In genomic region chr10:80159166-80159888, GRCh38 we compare ENCODE assay signal across 8 cellular contexts. TPM values are rescaled to one million over a fixed set of nuclear protein-coding genes. Genes with fewer than 3 reads are reported as not detected.
DNase-seq lines count a peak whose midpoint lies in the region; ATAC-seq, FAIRE-seq and TF ChIP-seq lines count a peak whose summit lies in the region.
"Had no signal": no experiment of that assay in that cellular context is flagged by ENCODE, and none has a peak within 500 bp of the region (broad histone marks: within the 10 kb centered on the region; RNA-seq: fewer than 3 reads in every experiment).

No MANE protein-coding gene starts in this region.

- peak overlapping the region; percentile 70 for H3K27ac ChIP-seq in keratinocyte (ENCODE audit: control insufficient read depth, insufficient read depth, low read length)
- peak overlapping the region; percentile 55 for H3K27ac ChIP-seq in stomach smooth muscle (ENCODE audit: low read length)
- peak overlapping the region in 1 of 2 donors; percentile 65 for H3K27ac ChIP-seq in testis

- H3K27me3 ChIP-seq in keratinocyte (ENCODE audit: control insufficient read depth, extremely low read depth, insufficient read depth, low read length) (no peaks in the 10 kb centered on the region), stomach smooth muscle (ENCODE audit: control insufficient read depth in 1 of 2, insufficient read depth in 2 of 2, low read length in 2 of 2) (no peaks in the 10 kb centered on the region), testis (no peaks in the 10 kb centered on the region)

- H3K9ac ChIP-seq in keratinocyte (ENCODE audit: control insufficient read depth, extremely low read depth, insufficient read depth, low read length) (peak overlapping the region; percentile 51), stomach smooth muscle (ENCODE audit: low read length in 2 of 2) (no peak overlapping the region)

- 79 to 84% methylated on average over 9 of the region's 9 CpGs for WGBS in testis, 2 donors

- DNase-seq in NB4 (ENCODE audit: low read depth), result peak; percentile 16
- no peak for DNase-seq in activated T-helper 2 cell treated with anti-CD3 and anti-CD28 coated beads, Interferon-gamma antibody, Interleukin-2, Interleukin-4, amounts not matched to agents 10 μg/mL and 5 μg/mL and 100 μg/mL, durations not matched to agents 14 hours and 24 hours and 36 hours (ENCODE audit: low spot score)
- DNase-seq in keratinocyte (ENCODE audit: low read depth, low spot score), result no peak
- DNase-seq in testis, result no peak
- DNase-seq in mesenteric fat pad (ENCODE audit: low spot score), result no peak
- DNase-seq: nephron progenitor cell had no signal

- H3K36me3 ChIP-seq in keratinocyte (ENCODE audit: control insufficient read depth in 2 of 2, extremely low read depth in 1 of 2, insufficient read depth in 2 of 2, low read length in 2 of 2) (peaks cover 41% of the 10 kb centered on the region in 2 experiments), stomach smooth muscle (ENCODE audit: control insufficient read depth in 2 of 2, insufficient read depth in 2 of 2, low read length in 2 of 2) (peaks cover 47 to 67% of the 10 kb centered on the region in 2 donors), testis (ENCODE audit: low read depth, missing control alignments) (no peaks in the 10 kb centered on the region)

- dilution Hi-C loops in keratinocyte (cut with MboI; ENCODE audit: extremely low pct_ligation_motif_present, low sequenced_read_pairs), result no loop called here

- H4K20me1 ChIP-seq in keratinocyte (ENCODE audit: control insufficient read depth, extremely low read depth, insufficient read depth, low read length), result peaks cover 2% of the 10 kb centered on the region

- no peaks in the 10 kb centered on the region for H3K79me2 ChIP-seq in keratinocyte (ENCODE audit: control insufficient read depth, insufficient read depth, low read length)

- H3K4me3 ChIP-seq in NB4 (ENCODE audit: low read depth, low read length), result no peak overlapping the region
- H3K4me3 ChIP-seq in keratinocyte (ENCODE audit: control insufficient read depth in 2 of 3, extremely low read depth in 1 of 3, insufficient read depth in 2 of 3, low read depth in 1 of 3, low read length in 3 of 3), result no peak overlapping the region
- H3K4me3 ChIP-seq in stomach smooth muscle (ENCODE audit: low read length in 2 of 2), result peak overlapping the region in 1 of 2 donors; percentile 54
- no peak overlapping the region for H3K4me3 ChIP-seq in testis

- H3K27me3 Mint-ChIP-seq in activated T-helper 2 cell treated with anti-CD3 and anti-CD28 coated beads, Interferon-gamma antibody, Interleukin-2, Interleukin-4, amounts not matched to agents 10 μg/mL and 5 μg/mL and 100 μg/mL, durations not matched to agents 14 hours and 24 hours and 36 hours (ENCODE audit: low read depth), result no peaks in the 10 kb centered on the region

- no peak for FAIRE-seq in keratinocyte (lab: Jason Lieb, UNC)

- no peak for TF ChIP-seq CTCF in NB4 (IDR thresholded peaks at IDR 0.05; ENCODE audit: low read depth, low read length)
- TF ChIP-seq CTCF in keratinocyte (optimal IDR thresholded peaks at IDR 0.05 in 1 of 3, IDR thresholded peaks at IDR 0.05 in 1 of 3, conservative IDR thresholded peaks at IDR 0.05 in 1 of 3; ENCODE audit: extremely low read depth in 1 of 3, insufficient read depth in 2 of 3, low read length in 3 of 3), result no peak
- no peak for TF ChIP-seq CTCF in testis (IDR thresholded peaks at IDR 0.05)

- no peaks in the 10 kb centered on the region for H3K9me3 ChIP-seq in keratinocyte (ENCODE audit: control insufficient read depth, low read depth, low read length)
- no peaks in the 10 kb centered on the region for H3K9me3 ChIP-seq in stomach smooth muscle (ENCODE audit: control insufficient read depth in 2 of 2, low read length in 2 of 2)
- H3K9me3 ChIP-seq in testis, result no peaks in the 10 kb centered on the region

- no peaks in the 10 kb centered on the region for H3K9me3 Mint-ChIP-seq in activated T-helper 2 cell treated with anti-CD3 and anti-CD28 coated beads, Interferon-gamma antibody, Interleukin-2, Interleukin-4, amounts not matched to agents 10 μg/mL and 5 μg/mL and 100 μg/mL, durations not matched to agents 14 hours and 24 hours and 36 hours
- H3K9me3 Mint-ChIP-seq: nephron progenitor cell had no signal

- peak overlapping the region; percentile 36 for H3K27ac Mint-ChIP-seq in activated T-helper 2 cell treated with anti-CD3 and anti-CD28 coated beads, Interferon-gamma antibody, Interleukin-2, Interleukin-4, amounts not matched to agents 10 μg/mL and 5 μg/mL and 100 μg/mL, durations not matched to agents 14 hours and 24 hours and 36 hours
- H3K27ac Mint-ChIP-seq: nephron progenitor cell had no signal

- H3K9me1 ChIP-seq in keratinocyte (ENCODE audit: control insufficient read depth, extremely low read depth, insufficient read depth, low read length), result peaks cover 10% of the 10 kb centered on the region

- H3K4me2 ChIP-seq in keratinocyte (ENCODE audit: control insufficient read depth, extremely low read depth, insufficient read depth, low read depth, low read length), result peak overlapping the region; percentile 69

- peaks cover 93% of the 10 kb centered on the region for H3K36me3 Mint-ChIP-seq in activated T-helper 2 cell treated with anti-CD3 and anti-CD28 coated beads, Interferon-gamma antibody, Interleukin-2, Interleukin-4, amounts not matched to agents 10 μg/mL and 5 μg/mL and 100 μg/mL, durations not matched to agents 14 hours and 24 hours and 36 hours (ENCODE audit: low read depth)

- H3K4me1 ChIP-seq in keratinocyte (ENCODE audit: control insufficient read depth, extremely low read depth, insufficient read depth, low read length), result peaks cover 62% of the 10 kb centered on the region
- peaks cover 53% of the 10 kb centered on the region for H3K4me1 ChIP-seq in stomach smooth muscle (ENCODE audit: control insufficient read depth, insufficient read depth, low read length)
- peaks cover 25% of the 10 kb centered on the region for H3K4me1 ChIP-seq in testis

- intact Hi-C loops in activated T-helper 2 cell treated with anti-CD3 and anti-CD28 coated beads, Interferon-gamma antibody, Interleukin-2, Interleukin-4, amounts not matched to agents 10 μg/mL and 5 μg/mL and 100 μg/mL, durations not matched to agents 14 hours and 24 hours and 36 hours (cut with micrococcal nuclease), result no loop called here
- intact Hi-C loops in testis (cut with DNase I; ENCODE audit: low total_unique reads), result loop anchor here (10.0 kb wide), 1 partner anchor 45 kb away; the partner anchor contains the start of gene ANXA11

- no peak overlapping the region for H2AFZ ChIP-seq in keratinocyte (ENCODE audit: control insufficient read depth, low read length)

- H3K4me3 Mint-ChIP-seq in activated T-helper 2 cell treated with anti-CD3 and anti-CD28 coated beads, Interferon-gamma antibody, Interleukin-2, Interleukin-4, amounts not matched to agents 10 μg/mL and 5 μg/mL and 100 μg/mL, durations not matched to agents 14 hours and 24 hours and 36 hours (ENCODE audit: low read depth), result no peak overlapping the region
- H3K4me3 Mint-ChIP-seq: nephron progenitor cell had no signal

- no peak for ATAC-seq in HG03196 (IDR thresholded peaks at IDR 0.05; ENCODE audit: unreplicated experiment)

- TF ChIP-seq POLR2A in NB4 (IDR thresholded peaks at IDR 0.05; ENCODE audit: extremely low read depth, insufficient read length) (no peak), testis (IDR thresholded peaks at IDR 0.05) (no peak)

- H3K4me1 Mint-ChIP-seq in activated T-helper 2 cell treated with anti-CD3 and anti-CD28 coated beads, Interferon-gamma antibody, Interleukin-2, Interleukin-4, amounts not matched to agents 10 μg/mL and 5 μg/mL and 100 μg/mL, durations not matched to agents 14 hours and 24 hours and 36 hours (ENCODE audit: low read depth), result peaks cover 15% of the 10 kb centered on the region

RNA-seq across cellular contexts. Expression of gene PLAC9, which starts 26.8 kb away (rescaled TPM):
- not detected in 2 replicates for total RNA-seq in activated T-helper 2 cell treated with anti-CD3 and anti-CD28 coated beads, Interferon-gamma antibody, Interleukin-2, Interleukin-4, amounts not matched to agents 10 μg/mL and 5 μg/mL and 100 μg/mL, durations not matched to agents 14 hours and 24 hours and 36 hours
- polyA plus RNA-seq in keratinocyte (0.39 to 0.70 TPM in 2 of 3 replicates, not detected in the other), testis (ENCODE audit: insufficient read depth, low read depth, low replicate concordance) (47.0 TPM)
- not detected for polyA plus RNA-seq in keratinocyte (2011; ENCODE audit: low read depth)
- polyA plus RNA-seq in keratinocyte (2011; cell fraction: cytosol; rRNA removed), result 0.18 and 0.68 TPM in 2 replicates
- not detected in 2 replicates for polyA plus RNA-seq in keratinocyte (2011; cell fraction: nucleus; rRNA removed)
- polyA plus RNA-seq in keratinocyte (2012; ENCODE audit: low replicate concordance), result 0.21 and 1.5 TPM in 2 replicates
- not detected in 3 replicates for polyA minus RNA-seq in keratinocyte
- not detected for polyA minus RNA-seq in keratinocyte (2011; cell fraction: cytosol; rRNA and poly(A)+ RNA removed)
- polyA minus RNA-seq in keratinocyte (2011; cell fraction: nucleus; rRNA and poly(A)+ RNA removed), result not detected in 2 replicates
- total RNA-seq in testis (10 to 100 TPM; 13.1 to 20.7 TPM), mesenteric fat pad (94.2 TPM)

RNA-seq across cellular contexts. Expression of gene ANXA11, which starts 46.0 kb away (rescaled TPM):
- 251 and 264 TPM in 2 replicates for total RNA-seq in activated T-helper 2 cell treated with anti-CD3 and anti-CD28 coated beads, Interferon-gamma antibody, Interleukin-2, Interleukin-4, amounts not matched to agents 10 μg/mL and 5 μg/mL and 100 μg/mL, durations not matched to agents 14 hours and 24 hours and 36 hours
- 69.7 to 97.9 TPM (median 93.9 TPM) in 3 replicates for polyA plus RNA-seq in keratinocyte
- polyA plus RNA-seq in keratinocyte (2011; ENCODE audit: low read depth), result 91.9 TPM
- polyA plus RNA-seq in keratinocyte (2011; cell fraction: cytosol; rRNA removed), result 74.0 and 78.2 TPM in 2 replicates
- 57.5 and 68.2 TPM in 2 replicates for polyA plus RNA-seq in keratinocyte (2011; cell fraction: nucleus; rRNA removed)
- 208 and 241 TPM in 2 replicates for polyA plus RNA-seq in keratinocyte (2012; ENCODE audit: low replicate concordance)
- polyA minus RNA-seq in keratinocyte, result 70.1 to 90.2 TPM (median 79.3 TPM) in 3 replicates
- polyA minus RNA-seq in keratinocyte (2011; cell fraction: cytosol; rRNA and poly(A)+ RNA removed), result 112 TPM
- 30.8 and 36.9 TPM in 2 replicates for polyA minus RNA-seq in keratinocyte (2011; cell fraction: nucleus; rRNA and poly(A)+ RNA removed)
- total RNA-seq in testis, result 10 to 100 TPM; 46.5 to 64.0 TPM
- 116 TPM for polyA plus RNA-seq in testis (ENCODE audit: insufficient read depth, low read depth, low replicate concordance)
- 456 TPM for total RNA-seq in mesenteric fat pad

Comparison
In these comparisons a context has a peak if more than half of its experiments do, and no peak if none do; other contexts are left out.
1. RNA of gene PLAC9, which starts 26.8 kb away (total RNA-seq): 94.2 TPM in mesenteric fat pad (single experiment) and 13.1 to 20.7 TPM in testis; not detected in activated T-helper 2 cell treated with anti-CD3 and anti-CD28 coated beads, Interferon-gamma antibody, Interleukin-2, Interleukin-4, amounts not matched to agents 10 μg/mL and 5 μg/mL and 100 μg/mL, durations not matched to agents 14 hours and 24 hours and 36 hours; every median in the first group is over 10 times any median in the second.